Comparison of ENCODE assay signal across 15 cellular contexts in genomic region chr5:80964491-80964890, GRCh38. TPM values are rescaled to one million over a fixed set of nuclear protein-coding genes. Genes with fewer than 3 reads are reported as not detected.
DNase-seq lines count a peak whose midpoint lies in the region; ATAC-seq, FAIRE-seq and TF ChIP-seq lines count a peak whose summit lies in the region.
"Had no signal": no experiment of that assay in that cellular context is flagged by ENCODE, and none has a peak within 500 bp of the region (broad histone marks: within the 10 kb centered on the region; RNA-seq: fewer than 3 reads in every experiment).

No MANE protein-coding gene starts in this region.

- H3K27ac Mint-ChIP-seq in natural killer cell treated with Interleukin-12 subunit alpha and Interleukin-12 subunit beta and Interleukin-15 and Interleukin-18, amount 100 ng/mL, for 72 hours = peak overlapping the region; percentile 17 to 45
- H3K27ac Mint-ChIP-seq in natural killer cell (no peak overlapping the region), T-helper 17 cell (peak overlapping the region; percentile 73)

- no peak for TF ChIP-seq POLR2A in esophagus muscularis mucosa (IDR thresholded peaks at IDR 0.05; ENCODE audit: low read depth)

- ATAC-seq in natural killer cell treated with Interleukin-12 subunit alpha and Interleukin-12 subunit beta and Interleukin-15 and Interleukin-18, amount 100 ng/mL, for 72 hours = no peak
- ATAC-seq in natural killer cell (no peak), T-helper 17 cell (no peak), GM18520 (IDR thresholded peaks at IDR 0.05; ENCODE audit: unreplicated experiment) (no peak), HG02981 (IDR thresholded peaks at IDR 0.05; ENCODE audit: unreplicated experiment) (no peak), HG02588 (IDR thresholded peaks at IDR 0.05; ENCODE audit: unreplicated experiment) (no peak)
- ATAC-seq: body of pancreas had no signal

- peaks cover 8% of the 10 kb centered on the region for H3K36me3 Mint-ChIP-seq in natural killer cell treated with Interleukin-12 subunit alpha and Interleukin-12 subunit beta and Interleukin-15 and Interleukin-18, amount 100 ng/mL, for 72 hours
- H3K36me3 Mint-ChIP-seq in natural killer cell = no peaks in the 10 kb centered on the region
- H3K36me3 Mint-ChIP-seq in T-helper 17 cell (ENCODE audit: low read depth) = peaks cover 6% of the 10 kb centered on the region

- H3K4me3 Mint-ChIP-seq in natural killer cell treated with Interleukin-12 subunit alpha and Interleukin-12 subunit beta and Interleukin-15 and Interleukin-18, amount 100 ng/mL, for 72 hours = peak overlapping the region; percentile 58
- H3K4me3 Mint-ChIP-seq in natural killer cell (no peak overlapping the region), T-helper 17 cell (peak overlapping the region; percentile 73)

- 41% methylated on average over 3 of the region's 3 CpGs for WGBS in esophagus muscularis mucosa

- H3K9me3 Mint-ChIP-seq in natural killer cell treated with Interleukin-12 subunit alpha and Interleukin-12 subunit beta and Interleukin-15 and Interleukin-18, amount 100 ng/mL, for 72 hours = no peaks in the 10 kb centered on the region
- no peaks in the 10 kb centered on the region for H3K9me3 Mint-ChIP-seq in natural killer cell

- H3K27ac ChIP-seq in esophagus muscularis mucosa (replicated peaks in 1 of 4) = peak overlapping the region in 3 of 4 donors; percentile 2 to 10 (median 4)
- H3K27ac ChIP-seq: BLaER1 treated with 17β-estradiol and CSF1 and Interleukin-3, amounts not matched to agents 10 nM and 100 nM; body of pancreas; ovary had no signal

- H3K27me3 Mint-ChIP-seq in natural killer cell treated with Interleukin-12 subunit alpha and Interleukin-12 subunit beta and Interleukin-15 and Interleukin-18, amount 100 ng/mL, for 72 hours = peaks cover 18 to 41% of the 10 kb centered on the region in 2 donors
- H3K27me3 Mint-ChIP-seq in natural killer cell (ENCODE audit: low read depth in 2 of 2) = peaks cover 18 to 31% of the 10 kb centered on the region in 2 donors
- H3K27me3 Mint-ChIP-seq in T-helper 17 cell = no peaks in the 10 kb centered on the region

- TF ChIP-seq CTCF in natural killer cell (IDR thresholded peaks at IDR 0.05) (no peak), esophagus muscularis mucosa (IDR thresholded peaks at IDR 0.05) (no peak)

- TF ChIP-seq EP300 in esophagus muscularis mucosa (IDR thresholded peaks at IDR 0.05) = no peak

- peaks cover 0 to 35% (median 0%) of the 10 kb centered on the region in 4 donors for H3K27me3 ChIP-seq in esophagus muscularis mucosa
- H3K27me3 ChIP-seq: BLaER1 treated with 17β-estradiol and CSF1 and Interleukin-3, amounts not matched to agents 10 nM and 100 nM; body of pancreas; ovary had no signal

- intact Hi-C loops in natural killer cell (cut with micrococcal nuclease) (loop anchor here (5.0 kb wide), 1 partner anchor 207 kb away; no protein-coding TSS in a partner anchor), esophagus muscularis mucosa (cut with DNase I) (no loop called here)

- peaks cover 15 to 34% of the 10 kb centered on the region in 2 donors for H3K4me1 Mint-ChIP-seq in natural killer cell treated with Interleukin-12 subunit alpha and Interleukin-12 subunit beta and Interleukin-15 and Interleukin-18, amount 100 ng/mL, for 72 hours (ENCODE audit: low read depth in 2 of 2)
- H3K4me1 Mint-ChIP-seq in natural killer cell (peaks cover 16 to 22% of the 10 kb centered on the region in 2 donors), T-helper 17 cell (peaks cover 41% of the 10 kb centered on the region)

- peaks cover 10 to 30% (median 21%) of the 10 kb centered on the region in 4 donors for H3K4me1 ChIP-seq in esophagus muscularis mucosa

- FAIRE-seq in RCC 7860 (lab: Jason Lieb, UNC) = no peak

- H3K9me3 ChIP-seq in T-helper 17 cell (ENCODE audit: control insufficient read depth, low read length, poor library complexity, severe bottlenecking) (no peaks in the 10 kb centered on the region), esophagus muscularis mucosa (no peaks in the 10 kb centered on the region)
- H3K9me3 ChIP-seq: body of pancreas, ovary had no signal

- H3K36me3 ChIP-seq in esophagus muscularis mucosa = no peaks in the 10 kb centered on the region
- H3K36me3 ChIP-seq: BLaER1 treated with 17β-estradiol and CSF1 and Interleukin-3, amounts not matched to agents 10 nM and 100 nM; ovary had no signal

- no peak overlapping the region for H3K4me3 ChIP-seq in esophagus muscularis mucosa
- H3K4me3 ChIP-seq: BLaER1 treated with 17β-estradiol and CSF1 and Interleukin-3, amounts not matched to agents 10 nM and 100 nM; body of pancreas; ovary had no signal

- no peak for DNase-seq in natural killer cell treated with Interleukin-12 subunit alpha and Interleukin-12 subunit beta and Interleukin-15 and Interleukin-18, amount 100 ng/mL, for 72 hours (ENCODE audit: low spot score)
- DNase-seq in natural killer cell (no peak), T-helper 17 cell (no peak), esophagus muscularis mucosa (ENCODE audit: extremely low spot score) (no peak), RCC 7860 (ENCODE audit: low spot score) (no peak)
- DNase-seq: body of pancreas; GDM1; mammary epithelial cell; NCI-H2171 treated with DMSO at 0.1 percent for 48 hours; ovary; stimulated activated CD4-positive, alpha-beta T cell treated with anti-CD3 and anti-CD28 coated beads, Interleukin-1b, Interleukin-23, amount 100 ng/mL, for 48 hours had no signal

RNA-seq across cellular contexts. Expression of gene RASGRF2, which starts 4.3 kb away (rescaled TPM):
- total RNA-seq in natural killer cell treated with Interleukin-12 subunit alpha and Interleukin-12 subunit beta and Interleukin-15 and Interleukin-18, amount 100 ng/mL, for 72 hours = 1 to 10 TPM; 2.3 to 6.7 TPM
- total RNA-seq in natural killer cell (10 to 100 TPM in 1 of 3 donors, 1 to 10 TPM in 2; 5.6 to 10.1 (median 6.1) TPM), T-helper 17 cell (10 to 100 TPM; 21.3 to 32.3 TPM), esophagus muscularis mucosa (1 to 10 TPM; 4.2 to 7.6 (median 5.9) TPM)

Comparison
In these comparisons a context has a peak if more than half of its experiments do, and no peak if none do; other contexts are left out.
1. H3K27ac Mint-ChIP-seq: peak in natural killer cell treated with Interleukin-12 subunit alpha and Interleukin-12 subunit beta and Interleukin-15 and Interleukin-18, amount 100 ng/mL, for 72 hours (2 of 2) and T-helper 17 cell (single experiment); none in natural killer cell (0 of 2).